In the genomic region with DNA sequence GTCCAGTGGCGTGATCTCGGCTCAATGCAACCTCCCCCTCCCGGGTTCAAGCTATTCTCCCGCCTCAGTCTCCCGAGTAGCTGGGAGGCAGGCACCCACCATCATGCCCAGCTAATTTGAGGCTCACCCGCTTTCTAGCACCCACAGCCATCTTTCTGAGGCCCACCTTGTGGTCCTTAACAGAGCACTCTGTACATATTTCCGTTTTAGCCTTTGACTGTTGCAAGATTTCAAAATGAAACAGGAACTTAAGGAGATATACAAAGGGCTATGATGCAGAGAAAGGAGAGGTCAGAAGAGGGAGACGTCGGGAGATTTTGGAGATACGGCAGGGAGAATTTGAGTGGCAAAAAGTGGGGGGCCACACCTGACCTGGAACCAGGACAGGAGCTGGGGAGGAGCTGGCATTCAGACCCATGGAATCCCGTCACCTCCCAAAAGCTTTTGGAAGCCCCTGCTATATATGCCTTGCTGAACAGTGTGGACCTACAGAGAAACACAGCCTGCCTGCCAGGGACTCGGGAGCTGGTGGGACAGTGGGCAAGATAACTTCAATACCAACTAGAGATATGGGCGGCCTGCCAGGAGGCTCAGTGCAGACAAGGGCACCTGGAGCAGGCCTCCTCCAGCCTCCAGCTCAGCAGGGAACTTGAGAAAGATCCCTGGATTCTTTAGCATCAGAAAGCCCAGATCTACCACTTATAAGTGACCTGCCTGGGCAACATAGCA, we compare ENCODE assay signal across 15 cellular contexts. TPM values are rescaled to one million over a fixed set of nuclear protein-coding genes. Genes with fewer than 3 reads are reported as not detected.
A peak's percentile ranks its signal among the peaks of the same experiment; 100 is the strongest.
DNase-seq lines count a peak whose midpoint lies in the region; ATAC-seq and TF ChIP-seq lines count a peak whose summit lies in the region.
"Had no signal": no experiment of that assay in that cellular context is flagged by ENCODE, and none has a peak within 500 bp of the region (broad histone marks: within the 10 kb centered on the region; RNA-seq: fewer than 3 reads in every experiment).

No MANE protein-coding gene starts in this region.

- H3K27ac ChIP-seq in PC-3 (ENCODE audit: low read length) (0 out of 2 replicates have a peak overlapping the region, but pooled peaks have one; percentile 4), upper lobe of right lung (peak overlapping the region; percentile 11)

- H3K36me3 Mint-ChIP-seq in activated naive CD8-positive, alpha-beta T cell treated with anti-CD3 and anti-CD28 coated beads, Interleukin-2, amount 10 ng/mL, durations not matched to agents 7 days and 5 days, result no peaks in the 10 kb centered on the region
- H3K36me3 Mint-ChIP-seq in activated naive CD8-positive, alpha-beta T cell treated with anti-CD3 and anti-CD28 coated beads for 36 hours, result no peaks in the 10 kb centered on the region

- POLR2A ChIA-PET in activated naive CD8-positive, alpha-beta T cell treated with anti-CD3 and anti-CD28 coated beads, Interleukin-2, amount 10 ng/mL, durations not matched to agents 7 days and 5 days (lab: Charles Lee), result interaction anchor here (0.7 to 4.7 kb wide), 10 partner anchors 10 to 229 kb away, joined by 4 to 28 read pairs (median 6); partner anchors contain the start of genes POLD4 and RAD9A
- POLR2A ChIA-PET in PC-3 (lab: Charles Lee; ENCODE audit: unreplicated experiment), result interaction anchor here (0.6 kb wide), 1 partner anchor 36 kb away, joined by 4 read pairs; no protein-coding TSS in a partner anchor

- peaks cover 7% of the 10 kb centered on the region for H3K4me1 Mint-ChIP-seq in activated naive CD8-positive, alpha-beta T cell treated with anti-CD3 and anti-CD28 coated beads, Interleukin-2, amount 10 ng/mL, durations not matched to agents 7 days and 5 days
- H3K4me1 Mint-ChIP-seq in activated naive CD8-positive, alpha-beta T cell treated with anti-CD3 and anti-CD28 coated beads for 36 hours, result peaks cover 6% of the 10 kb centered on the region

- no peak for DNase-seq in activated naive CD8-positive, alpha-beta T cell treated with anti-CD3 and anti-CD28 coated beads, Interleukin-2, amount 10 ng/mL, durations not matched to agents 7 days and 5 days
- no peak for DNase-seq in activated naive CD8-positive, alpha-beta T cell treated with anti-CD3 and anti-CD28 coated beads for 36 hours
- no peak for DNase-seq in PC-3
- peak; percentile 57 for DNase-seq in germinal center (ENCODE audit: low spot score)
- no peak for DNase-seq in upper lobe of right lung
- DNase-seq in cerebellar nuclear complex (lab: John Stamatoyannopoulos, UW), result no peak
- no peak for DNase-seq in stimulated activated CD4-positive, alpha-beta T cell treated with anti-CD3 and anti-CD28 coated beads, Interleukin-12 subunit alpha, Interleukin-12 subunit beta, amount 100 ng/mL, for 4 hours
- DNase-seq: glutamatergic neuron; KG1; left cardiac atrium; NCI-H510A; stimulated activated naive CD8-positive, alpha-beta T cell treated with anti-CD3 and anti-CD28 coated beads, Interleukin-15, amount 100 ng/mL, for 72 hours; SW 1271 had no signal

- CTCF ChIA-PET in PC-3 (lab: Charles Lee), result interaction anchor here (0.6 to 4.7 kb wide), 12 partner anchors 7 to 330 kb away, joined by 3 to 55 read pairs (median 4); partner anchors contain the start of gene POLD4

- no peak overlapping the region for H3K4me3 Mint-ChIP-seq in activated naive CD8-positive, alpha-beta T cell treated with anti-CD3 and anti-CD28 coated beads, Interleukin-2, amount 10 ng/mL, durations not matched to agents 7 days and 5 days
- no peak overlapping the region for H3K4me3 Mint-ChIP-seq in activated naive CD8-positive, alpha-beta T cell treated with anti-CD3 and anti-CD28 coated beads for 36 hours
- H3K4me3 Mint-ChIP-seq: stimulated activated naive CD8-positive, alpha-beta T cell treated with anti-CD3 and anti-CD28 coated beads, Interleukin-15, amount 100 ng/mL, for 72 hours had no signal

- no TSS peak for BruUV-seq in PC-3 (replicated peaks; lab: Mats Ljungman, UMichigan)

- H3K4me2 ChIP-seq in PC-3 (ENCODE audit: low read length), result no peak overlapping the region

- H3K27me3 Mint-ChIP-seq in activated naive CD8-positive, alpha-beta T cell treated with anti-CD3 and anti-CD28 coated beads, Interleukin-2, amount 10 ng/mL, durations not matched to agents 7 days and 5 days, result peaks cover 22% of the 10 kb centered on the region
- H3K27me3 Mint-ChIP-seq in activated naive CD8-positive, alpha-beta T cell treated with anti-CD3 and anti-CD28 coated beads for 36 hours, result peaks cover 1% of the 10 kb centered on the region

- H3K27me3 ChIP-seq in PC-3 (ENCODE audit: low read length) (no peaks in the 10 kb centered on the region), upper lobe of right lung (no peaks in the 10 kb centered on the region)

- no peak for TF ChIP-seq CTCF in PC-3 (conservative IDR thresholded peaks at IDR 0.05; ENCODE audit: low read depth, low read length)
- no peak for TF ChIP-seq CTCF in upper lobe of right lung (IDR thresholded peaks at IDR 0.05)

- no peaks in the 10 kb centered on the region for H4K20me1 ChIP-seq in PC-3 (ENCODE audit: low read length)

- no peak overlapping the region for H3K9ac ChIP-seq in PC-3 (ENCODE audit: low read length)

- intact Hi-C loops in PC-3 (cut with micrococcal nuclease), result no loop called here
- intact Hi-C loops in upper lobe of right lung (cut with DNase I), result no loop called here

- no peak overlapping the region for H2AFZ ChIP-seq in PC-3 (ENCODE audit: low read length)

- H3K79me2 ChIP-seq in PC-3 (ENCODE audit: low read length), result peaks cover 11% of the 10 kb centered on the region; the same call in 1 of the 2 replicates

- H3K36me3 ChIP-seq in PC-3 (ENCODE audit: low read depth, low read length), result no peaks in the 10 kb centered on the region
- no peaks in the 10 kb centered on the region for H3K36me3 ChIP-seq in upper lobe of right lung

- H3K9me2 ChIP-seq in PC-3 (replicated peaks; ENCODE audit: low read length), result no peaks in the 10 kb centered on the region

- H3F3A ChIP-seq in PC-3 (ENCODE audit: low read length, unreplicated experiment), result no peaks in the 10 kb centered on the region

- H3K4me1 ChIP-seq in PC-3 (ENCODE audit: insufficient read depth, low read length) (peaks cover 69% of the 10 kb centered on the region), upper lobe of right lung (peaks cover 9% of the 10 kb centered on the region)

- H3K9me3 Mint-ChIP-seq in activated naive CD8-positive, alpha-beta T cell treated with anti-CD3 and anti-CD28 coated beads, Interleukin-2, amount 10 ng/mL, durations not matched to agents 7 days and 5 days, result no peaks in the 10 kb centered on the region
- no peaks in the 10 kb centered on the region for H3K9me3 Mint-ChIP-seq in activated naive CD8-positive, alpha-beta T cell treated with anti-CD3 and anti-CD28 coated beads for 36 hours
- H3K9me3 Mint-ChIP-seq: stimulated activated naive CD8-positive, alpha-beta T cell treated with anti-CD3 and anti-CD28 coated beads, Interleukin-15, amount 100 ng/mL, for 72 hours had no signal

- H3K4me3 ChIP-seq in PC-3 (ENCODE audit: low read length) (no peak overlapping the region), upper lobe of right lung (no peak overlapping the region)

- peak overlapping the region; percentile 8 for H3K27ac Mint-ChIP-seq in activated naive CD8-positive, alpha-beta T cell treated with anti-CD3 and anti-CD28 coated beads, Interleukin-2, amount 10 ng/mL, durations not matched to agents 7 days and 5 days
- H3K27ac Mint-ChIP-seq in activated naive CD8-positive, alpha-beta T cell treated with anti-CD3 and anti-CD28 coated beads for 36 hours, result no peak overlapping the region
- H3K27ac Mint-ChIP-seq: stimulated activated naive CD8-positive, alpha-beta T cell treated with anti-CD3 and anti-CD28 coated beads, Interleukin-15, amount 100 ng/mL, for 72 hours had no signal

- H3K9me3 ChIP-seq in PC-3 (ENCODE audit: low read length), result no peaks in the 10 kb centered on the region
- no peaks in the 10 kb centered on the region for H3K9me3 ChIP-seq in upper lobe of right lung

- ATAC-seq in activated naive CD8-positive, alpha-beta T cell treated with anti-CD3 and anti-CD28 coated beads, Interleukin-2, amount 10 ng/mL, durations not matched to agents 7 days and 5 days (ENCODE audit: low read depth), result no peak
- ATAC-seq in PC-3 (no peak), upper lobe of right lung (peak; percentile 57), GM18502 (IDR thresholded peaks at IDR 0.05; ENCODE audit: poor library complexity, unreplicated experiment) (no peak)

RNA-seq across cellular contexts. Expression of gene CLCF1, which starts 8.0 kb away (rescaled TPM):
- 1 to 10 TPM; 4.3 to 4.7 TPM for total RNA-seq in activated naive CD8-positive, alpha-beta T cell treated with anti-CD3 and anti-CD28 coated beads, Interleukin-2, amount 10 ng/mL, durations not matched to agents 7 days and 5 days
- total RNA-seq in activated naive CD8-positive, alpha-beta T cell treated with anti-CD3 and anti-CD28 coated beads for 36 hours, result under 1 TPM; 0.31 to 0.56 TPM
- total RNA-seq in PC-3 (2014; rRNA removed) (48.3 and 63.5 TPM in 2 replicates), upper lobe of right lung (4.0 TPM)

RNA-seq across cellular contexts. Expression of gene RAD9A, which starts 10.4 kb away (rescaled TPM):
- total RNA-seq in activated naive CD8-positive, alpha-beta T cell treated with anti-CD3 and anti-CD28 coated beads, Interleukin-2, amount 10 ng/mL, durations not matched to agents 7 days and 5 days, result 10 to 100 TPM; 65.3 to 67.1 TPM
- 10 to 100 TPM; 31.2 to 33.7 TPM for total RNA-seq in activated naive CD8-positive, alpha-beta T cell treated with anti-CD3 and anti-CD28 coated beads for 36 hours
- total RNA-seq in PC-3 (2014; rRNA removed) (45.5 and 48.9 TPM in 2 replicates), upper lobe of right lung (20.7 TPM)

RNA-seq across cellular contexts. Expression of gene PPP1CA, which starts 20.2 kb away (rescaled TPM):
- total RNA-seq in activated naive CD8-positive, alpha-beta T cell treated with anti-CD3 and anti-CD28 coated beads, Interleukin-2, amount 10 ng/mL, durations not matched to agents 7 days and 5 days, result 100 to 1,000 TPM; 290 to 311 TPM
- 100 to 1,000 TPM; 262 to 269 TPM for total RNA-seq in activated naive CD8-positive, alpha-beta T cell treated with anti-CD3 and anti-CD28 coated beads for 36 hours
- total RNA-seq in PC-3 (2014; rRNA removed), result 449 and 477 TPM in 2 replicates
- 134 TPM for total RNA-seq in upper lobe of right lung

RNA-seq across cellular contexts. Expression of gene TBC1D10C, which starts 22.5 kb away (rescaled TPM):
- total RNA-seq in activated naive CD8-positive, alpha-beta T cell treated with anti-CD3 and anti-CD28 coated beads, Interleukin-2, amount 10 ng/mL, durations not matched to agents 7 days and 5 days, result 100 to 1,000 TPM; 359 to 367 TPM
- total RNA-seq in activated naive CD8-positive, alpha-beta T cell treated with anti-CD3 and anti-CD28 coated beads for 36 hours, result 100 to 1,000 TPM; 117 to 121 TPM
- total RNA-seq in PC-3 (2014; rRNA removed) (not detected in 2 replicates), upper lobe of right lung (26.8 TPM)
- total RNA-seq: A172 had no signal

RNA-seq across cellular contexts. Expression of gene POLD4, which starts 28.1 kb away (rescaled TPM):
- total RNA-seq in activated naive CD8-positive, alpha-beta T cell treated with anti-CD3 and anti-CD28 coated beads, Interleukin-2, amount 10 ng/mL, durations not matched to agents 7 days and 5 days, result 10 to 100 TPM; 73.2 to 78.2 TPM
- 10 to 100 TPM; 28.5 to 28.6 TPM for total RNA-seq in activated naive CD8-positive, alpha-beta T cell treated with anti-CD3 and anti-CD28 coated beads for 36 hours
- total RNA-seq in PC-3 (2014; rRNA removed), result 78.5 and 81.5 TPM in 2 replicates
- 69.3 TPM for total RNA-seq in upper lobe of right lung
